Comparison of ENCODE assay signal across 15 cellular contexts in genomic region chr1:5713101-5713820, GRCh38.
"Had no signal": no experiment of that assay in that cellular context is flagged by ENCODE, and none has a peak within 500 bp of the region (broad histone marks: within the 10 kb centered on the region; RNA-seq: fewer than 3 reads in every experiment).

No MANE protein-coding gene starts in this region.

- H3K9me3 Mint-ChIP-seq: type B pancreatic cell had no signal

- H3K27ac Mint-ChIP-seq: activated naive CD4-positive, alpha-beta T cell treated with anti-CD3 and anti-CD28 coated beads for 36 hours; effector memory CD8-positive, alpha-beta T cell; nephron progenitor cell; stimulated activated naive CD8-positive, alpha-beta T cell treated with anti-CD3 and anti-CD28 coated beads, Interleukin-15, amount 100 ng/mL, for 72 hours; type B pancreatic cell had no signal

- H3K4me3 ChIP-seq: prostate gland, right atrium auricular region had no signal

- H3K36me3 ChIP-seq: prostate gland, right atrium auricular region, WERI-Rb-1 had no signal

- H3K4me1 ChIP-seq: prostate gland, right atrium auricular region had no signal

- H3K27me3 ChIP-seq: right atrium auricular region had no signal

- H3K36me3 Mint-ChIP-seq: type B pancreatic cell had no signal

- H3K4me3 Mint-ChIP-seq: activated naive CD4-positive, alpha-beta T cell treated with anti-CD3 and anti-CD28 coated beads for 36 hours; effector memory CD8-positive, alpha-beta T cell; nephron progenitor cell; stimulated activated naive CD8-positive, alpha-beta T cell treated with anti-CD3 and anti-CD28 coated beads, Interleukin-15, amount 100 ng/mL, for 72 hours; type B pancreatic cell had no signal

- H3K9me3 ChIP-seq: prostate gland had no signal

- DNase-seq: activated CD4-positive, alpha-beta T cell treated with anti-CD3 and anti-CD28 coated beads, Interleukin-2, amount 50 U/mL, for 4 hours; activated naive CD4-positive, alpha-beta T cell treated with anti-CD3 and anti-CD28 coated beads for 36 hours; activated T-cell treated with anti-CD3 and anti-CD28 coated beads, Interleukin-2, amount 50 U/mL, for 1 hour; effector memory CD8-positive, alpha-beta T cell; left ventricle myocardium superior; mesenchymal stem cell; nephron progenitor cell; stimulated activated CD4-positive, alpha-beta T cell treated with anti-CD3 and anti-CD28 coated beads, Interleukin-15, amount 100 ng/mL, for 24 hours; stimulated activated CD4-positive, alpha-beta T cell treated with anti-CD3 and anti-CD28 coated beads, Interleukin-2, amount 100 ng/mL, for 48 hours; stimulated activated naive CD8-positive, alpha-beta T cell treated with anti-CD3 and anti-CD28 coated beads, Interleukin-15, amount 100 ng/mL, for 72 hours; WERI-Rb-1 had no signal

- ATAC-seq: effector memory CD8-positive, alpha-beta T cell; left ventricle myocardium superior; stimulated activated naive CD8-positive, alpha-beta T cell treated with anti-CD3 and anti-CD28 coated beads, Interleukin-15, amount 100 ng/mL, for 72 hours had no signal

- H3K27ac ChIP-seq: prostate gland, right atrium auricular region, skin epidermis, WERI-Rb-1 had no signal
